ENCODE assay signal across 19 cellular contexts in genomic region chr6:98970469-98970868, GRCh38.
"Had no signal": no experiment of that assay in that cellular context is flagged by ENCODE, and none has a peak within 500 bp of the region (broad histone marks: within the 10 kb centered on the region; RNA-seq: fewer than 3 reads in every experiment).

No MANE protein-coding gene starts in this region.

- H3K4me3 ChIP-seq: esophagus squamous epithelium, gastroesophageal sphincter, left ventricle myocardium inferior, lung, pancreas, suprapubic skin, tibial artery, upper lobe of right lung had no signal

- ATAC-seq: gastroesophageal sphincter; left cardiac atrium; pancreas; right cardiac atrium; stimulated activated naive CD8-positive, alpha-beta T cell treated with anti-CD3 and anti-CD28 coated beads, Interleukin-15, Interleukin-2, amounts not matched to agents 100 U/mL and 50 U/mL, for 24 hours; upper lobe of right lung had no signal

- H3K36me3 ChIP-seq: esophagus squamous epithelium, gastroesophageal sphincter, left ventricle myocardium inferior, pancreas, suprapubic skin, tibial artery, upper lobe of right lung had no signal

- DNase-seq: esophagus squamous epithelium; foreskin fibroblast; glutamatergic neuron; kidney; left cardiac atrium; left ventricle myocardium inferior; mesendoderm; naive B cell; occipital lobe; pancreas; right cardiac atrium; small intestine; stimulated activated CD4-positive, alpha-beta T cell treated with anti-CD3 and anti-CD28 coated beads, Interleukin-12 subunit alpha, Interleukin-12 subunit beta, amount 100 ng/mL, for 4 hours; stimulated activated naive CD8-positive, alpha-beta T cell treated with anti-CD3 and anti-CD28 coated beads, Interleukin-15, Interleukin-2, amounts not matched to agents 100 U/mL and 50 U/mL, for 24 hours; tibial artery; upper lobe of right lung had no signal

- H3K27ac ChIP-seq: esophagus squamous epithelium, gastroesophageal sphincter, left ventricle myocardium inferior, pancreas, suprapubic skin, tibial artery, upper lobe of right lung had no signal

- H3K27me3 ChIP-seq: esophagus squamous epithelium, gastroesophageal sphincter, pancreas, suprapubic skin, tibial artery, upper lobe of right lung had no signal

- H3K9me3 ChIP-seq: gastroesophageal sphincter, pancreas, suprapubic skin, upper lobe of right lung had no signal
